10 cellular contexts compared by ENCODE assay signal in the genomic region with DNA sequence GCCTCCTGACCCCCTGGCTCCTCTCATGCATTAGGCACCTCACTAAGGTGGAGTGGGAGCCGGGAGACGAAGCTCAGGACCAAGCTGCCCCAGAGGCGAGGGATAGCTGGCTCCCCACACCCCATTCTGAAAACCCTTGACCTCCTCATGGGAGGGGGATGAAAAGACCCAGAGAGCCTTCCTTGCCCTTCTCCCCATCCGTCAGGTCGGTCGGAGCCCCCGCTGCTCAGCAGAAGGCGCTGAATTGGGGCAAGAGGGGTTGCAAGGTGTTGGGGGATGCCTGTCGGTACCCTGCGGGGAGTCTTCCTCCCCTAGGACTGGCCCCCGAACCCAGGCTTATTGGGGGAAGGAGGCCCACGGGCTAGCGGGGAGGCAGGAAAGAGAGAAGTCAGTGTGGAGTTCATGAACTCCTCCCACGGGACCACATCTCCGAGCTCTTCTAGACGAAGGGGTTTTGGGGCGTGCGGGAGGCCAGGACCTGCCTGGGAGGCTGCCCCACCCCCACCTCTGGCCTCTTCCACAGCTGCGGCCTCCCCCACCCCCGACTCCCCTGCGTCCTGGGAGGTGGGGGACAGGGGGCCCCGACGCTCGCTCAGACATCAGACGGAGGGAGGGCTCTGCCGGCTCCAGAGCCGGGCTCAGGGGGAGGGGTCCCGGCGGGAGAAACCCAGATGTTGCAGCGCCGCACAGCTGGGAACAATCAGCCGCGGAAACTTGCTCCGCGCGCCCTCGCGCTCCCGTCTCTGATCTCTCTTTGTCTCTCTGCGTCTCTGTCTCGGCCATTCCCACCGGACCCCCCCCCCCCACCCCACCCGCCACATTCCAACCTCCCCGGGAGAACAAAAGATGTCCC. TPM values are rescaled to one million over a fixed set of nuclear protein-coding genes. Genes with fewer than 3 reads are reported as not detected.
DNase-seq lines count a peak whose midpoint lies in the region; ATAC-seq, FAIRE-seq and TF ChIP-seq lines count a peak whose summit lies in the region.
"Had no signal": no experiment of that assay in that cellular context is flagged by ENCODE, and none has a peak within 500 bp of the region (broad histone marks: within the 10 kb centered on the region; RNA-seq: fewer than 3 reads in every experiment).

No MANE protein-coding gene starts in this region.

- no peak for ATAC-seq in activated T-helper 17 cell treated with anti-CD3 and anti-CD28 coated beads, Interleukin-2, amount 50 U/mL, for 72 hours (replicated peaks)
- ATAC-seq in right cardiac atrium (no peak), HG03025 (IDR thresholded peaks at IDR 0.05; ENCODE audit: low FRiP score, unreplicated experiment) (no peak)

- H3K79me2 ChIP-seq in GM23248 (ENCODE audit: insufficient read depth) = peaks cover 45% of the 10 kb centered on the region

- no peaks in the 10 kb centered on the region for H4K20me1 ChIP-seq in GM23248 (ENCODE audit: insufficient read depth)

- H3F3A ChIP-seq in GM23248 (ENCODE audit: insufficient read depth) = peaks cover 22% of the 10 kb centered on the region

- no peaks in the 10 kb centered on the region for H3K9me3 Mint-ChIP-seq in activated T-helper 17 cell treated with anti-CD3 and anti-CD28 coated beads, Interleukin-2, amount 50 U/mL, for 72 hours

- no peak for TF ChIP-seq CTCF in GM10248 (IDR thresholded peaks at IDR 0.05; ENCODE audit: control extremely low read depth, extremely low read depth, low read depth, missing control alignments)

- WGBS in GM23248 (ENCODE audit: low coverage in 1 of 2, low lambda C conversion rate in 2 of 2, missing lambda C conversion rate in 2 of 2), 2 experiments = 2 to 4% methylated on average over 18 to 40 of the region's 44 CpGs
- WGBS in right cardiac atrium = 16% methylated on average over 44 of the region's 44 CpGs

- H3K9me3 ChIP-seq in GM23248 (ENCODE audit: low read depth) (no peaks in the 10 kb centered on the region), right cardiac atrium (ENCODE audit: control insufficient read depth, low read length) (no peaks in the 10 kb centered on the region)

- H3K27ac ChIP-seq in GM23248 (peak overlapping the region; percentile 98), right cardiac atrium (ENCODE audit: low read length) (no peak overlapping the region), skin epidermis (peak overlapping the region in 20 of 21 experiments; percentile 18 to 89 (median 78))

- POLR2A ChIA-PET in GM10248 (lab: Yijun Ruan, JAX) = no interaction called here

- peak overlapping the region; percentile 88 for H3K4me3 ChIP-seq in GM23248
- H3K4me3 ChIP-seq in right cardiac atrium (ENCODE audit: low read length) = peak overlapping the region; percentile 47
- peak overlapping the region; percentile 26 to 49 (median 37) for H3K4me3 ChIP-seq in skin epidermis

- H3K4me3 Mint-ChIP-seq in activated T-helper 17 cell treated with anti-CD3 and anti-CD28 coated beads, Interleukin-2, amount 50 U/mL, for 72 hours = peak overlapping the region; percentile 28

- H2AFZ ChIP-seq in GM23248 = no peak overlapping the region

- in situ Hi-C loops in GM23248 (cut with MboI) = no loop called here

- no peak overlapping the region for H3K27ac Mint-ChIP-seq in activated T-helper 17 cell treated with anti-CD3 and anti-CD28 coated beads, Interleukin-2, amount 50 U/mL, for 72 hours

- H3K4me2 ChIP-seq in GM23248 (ENCODE audit: unreplicated experiment) = peak overlapping the region; percentile 93

- H3K9ac ChIP-seq in GM23248 = peak overlapping the region; percentile 95

- peaks cover 15% of the 10 kb centered on the region for H3K27me3 Mint-ChIP-seq in activated T-helper 17 cell treated with anti-CD3 and anti-CD28 coated beads, Interleukin-2, amount 50 U/mL, for 72 hours

- intact Hi-C loops in right cardiac atrium (cut with DNase I) = no loop called here

- DNase-seq in GM23248 (peak; percentile 66), right cardiac atrium (peak in 1 of 3 donors; percentile 72), HTR-8/SVneo (ENCODE audit: insufficient read length, low spot score) (no peak), GM10248 (ENCODE audit: extremely low spot score) (no peak), KG1 (lab: John Stamatoyannopoulos, UW) (no peak)
- DNase-seq: activated CD4-positive, CD25-positive, alpha-beta regulatory T cell treated with anti-CD3 and anti-CD28 coated beads, Interleukin-2, amount 50 U/mL, for 72 hours had no signal

- H3K27me3 ChIP-seq in GM23248 (replicated peaks; ENCODE audit: insufficient read depth) (no peaks in the 10 kb centered on the region), right cardiac atrium (ENCODE audit: control insufficient read depth, insufficient read depth) (no peaks in the 10 kb centered on the region)

- no peaks in the 10 kb centered on the region for H3K9me2 ChIP-seq in GM23248 (ENCODE audit: insufficient read depth)

- CTCF ChIA-PET in GM10248 (lab: Yijun Ruan, JAX) = interaction anchor here (1.4 to 2.7 kb wide), 2 partner anchors 18 to 28 kb away, joined by 5 to 10 read pairs; no protein-coding TSS in a partner anchor

- FAIRE-seq in HTR-8/SVneo (lab: Jason Lieb, UNC) = no peak
- FAIRE-seq: islet of Langerhans had no signal

- peaks cover 29% of the 10 kb centered on the region for H3K4me1 ChIP-seq in GM23248 (ENCODE audit: insufficient read depth)
- H3K4me1 ChIP-seq in right cardiac atrium (ENCODE audit: control insufficient read depth, insufficient read depth, low read length) = no peaks in the 10 kb centered on the region

- no peaks in the 10 kb centered on the region for H3K36me3 Mint-ChIP-seq in activated T-helper 17 cell treated with anti-CD3 and anti-CD28 coated beads, Interleukin-2, amount 50 U/mL, for 72 hours (ENCODE audit: low read depth)

- no peaks in the 10 kb centered on the region for H3K36me3 ChIP-seq in GM23248 (ENCODE audit: low read depth)

- H3K4me1 Mint-ChIP-seq in activated T-helper 17 cell treated with anti-CD3 and anti-CD28 coated beads, Interleukin-2, amount 50 U/mL, for 72 hours = peaks cover 6% of the 10 kb centered on the region

RNA-seq across cellular contexts. Expression of a gene that starts 0.7 kb away (rescaled TPM):
- total RNA-seq in GM23248 (2014; rRNA removed; shearing (Covaris generic)) = 164 and 189 TPM in 2 replicates
- polyA plus RNA-seq in GM23248 (2016; fragmentation: Nextera tagmentation; extraction: Ambion mirVana) (469 and 471 TPM in 2 replicates), right cardiac atrium (3.2 TPM)
- total RNA-seq in activated T-helper 17 cell treated with anti-CD3 and anti-CD28 coated beads, Interleukin-2, amount 50 U/mL, for 72 hours = not detected
- total RNA-seq in right cardiac atrium = 10 to 100 TPM in 1 of 4 donors, 1 to 10 TPM in 3; 5.9 to 11.6 (median 6.8) TPM

RNA-seq across cellular contexts. Expression of a gene that starts 32.0 kb away (rescaled TPM):
- total RNA-seq in GM23248 (2014; rRNA removed; shearing (Covaris generic)) = 29.6 and 44.6 TPM in 2 replicates
- polyA plus RNA-seq in GM23248 (2016; fragmentation: Nextera tagmentation; extraction: Ambion mirVana) (30.5 and 32.4 TPM in 2 replicates), right cardiac atrium (10.3 TPM)
- total RNA-seq in activated T-helper 17 cell treated with anti-CD3 and anti-CD28 coated beads, Interleukin-2, amount 50 U/mL, for 72 hours = 10 to 100 TPM; 24.2 to 51.7 TPM
- 10 to 100 TPM; 12.9 to 15.1 (median 14.3) TPM for total RNA-seq in right cardiac atrium

RNA-seq across cellular contexts. Expression of a gene that starts 58.0 kb away (rescaled TPM):
- 17.6 and 24.0 TPM in 2 replicates for total RNA-seq in GM23248 (2014; rRNA removed; shearing (Covaris generic))
- polyA plus RNA-seq in GM23248 (2016; fragmentation: Nextera tagmentation; extraction: Ambion mirVana) = 5.2 and 7.0 TPM in 2 replicates
- total RNA-seq in activated T-helper 17 cell treated with anti-CD3 and anti-CD28 coated beads, Interleukin-2, amount 50 U/mL, for 72 hours = 10 to 100 TPM; 21.2 to 24.5 TPM
- total RNA-seq in right cardiac atrium = 10 to 100 TPM in 3 of 4 donors, 1 to 10 TPM in 1; 6.7 to 11.9 (median 10.8) TPM
- 14.6 TPM for polyA plus RNA-seq in right cardiac atrium

Comparison
In these comparisons a context has a peak if more than half of its experiments do, and no peak if none do; other contexts are left out.
1. H3K4me3 ChIP-seq: peak in every context shown above with its lines; median percentile 88 in GM23248; 47 in right cardiac atrium; 37 in skin epidermis.
2. RNA of a gene that starts 0.7 kb away (total RNA-seq): 164 to 189 TPM in GM23248; 5.9 to 11.6 TPM in right cardiac atrium and not detected in activated T-helper 17 cell treated with anti-CD3 and anti-CD28 coated beads, Interleukin-2, amount 50 U/mL, for 72 hours; every median in the first group is over 10 times any median in the second.